27 cellular contexts compared by ENCODE assay signal in genomic region chr1:10744044-10744443, GRCh38.
"Had no signal": no experiment of that assay in that cellular context is flagged by ENCODE, and none has a peak within 500 bp of the region (broad histone marks: within the 10 kb centered on the region; RNA-seq: fewer than 3 reads in every experiment).

No MANE protein-coding gene starts in this region.

- ATAC-seq: activated T-helper 17 cell treated with anti-CD3 and anti-CD28 coated beads, Interleukin-2, amount 50 U/mL, for 72 hours; Panc1; T-helper 17 cell; WTC11 had no signal

- DNase-seq: activated CD4-positive, alpha-beta memory T cell treated with anti-CD3 and anti-CD28 coated beads, Interleukin-2, amount 10 ng/mL, durations not matched to agents 7 days and 5 days; activated CD4-positive, alpha-beta T cell treated with anti-CD3 and anti-CD28 coated beads for 1 hour; activated CD4-positive, alpha-beta T cell treated with anti-CD3 and anti-CD28 coated beads, Interleukin-2, amount 50 U/mL, for 1 hour; activated gamma-delta T cell; activated naive CD4-positive, alpha-beta T cell treated with anti-CD3 and anti-CD28 coated beads for 36 hours; activated T-cell treated with anti-CD3 and anti-CD28 coated beads for 4 hours; activated T-cell treated with anti-CD3 and anti-CD28 coated beads, Interleukin-2, amount 50 U/mL, for 48 hours; amygdala; KG1; MV-4-11; NCI-H1092 treated with DMSO at 0.1 percent for 48 hours; NCI-H1417 treated with DMSO at 0.1 percent for 48 hours; NCI-H1694; NCI-H2029; NCI-H345; NCI-H510A; NCI-H526 treated with DMSO at 0.1 percent for 48 hours; NCI-H82; OCI-M1; RPMI8226; SHP77 treated with DMSO at 0.1 percent for 48 hours; T-helper 17 cell; T-helper 9 cell had no signal

- FAIRE-seq: astrocyte had no signal
